Comparison of ENCODE assay signal across 13 cellular contexts in genomic region chr4:83207497-83208105, GRCh38.
DNase-seq lines count a peak whose midpoint lies in the region; ATAC-seq, FAIRE-seq and TF ChIP-seq lines count a peak whose summit lies in the region.
"Had no signal": no experiment of that assay in that cellular context is flagged by ENCODE, and none has a peak within 500 bp of the region (broad histone marks: within the 10 kb centered on the region; RNA-seq: fewer than 3 reads in every experiment).

No MANE protein-coding gene starts in this region.

- H3K4me3 ChIP-seq in astrocyte (ENCODE audit: insufficient read depth, low read depth, low read length) (no peak overlapping the region), keratinocyte (ENCODE audit: control insufficient read depth in 2 of 3, extremely low read depth in 1 of 3, insufficient read depth in 2 of 3, low read depth in 1 of 3, low read length in 3 of 3) (no peak overlapping the region)
- H3K4me3 ChIP-seq: cardiac muscle cell had no signal

- FAIRE-seq in astrocyte (lab: Jason Lieb, UNC) = peak; percentile 99
- FAIRE-seq in keratinocyte (lab: Jason Lieb, UNC) = peak; percentile 78

- H3K27me3 ChIP-seq in astrocyte (ENCODE audit: insufficient read depth, low read length) (peaks cover 11% of the 10 kb centered on the region), keratinocyte (ENCODE audit: control insufficient read depth, extremely low read depth, insufficient read depth, low read length) (no peaks in the 10 kb centered on the region)
- H3K27me3 ChIP-seq: cardiac muscle cell had no signal

- H3K4me3 Mint-ChIP-seq in activated naive CD4-positive, alpha-beta T cell treated with anti-CD3 and anti-CD28 coated beads, Interleukin-2, amount 10 ng/mL, durations not matched to agents 7 days and 5 days = no peak overlapping the region
- no peak overlapping the region for H3K4me3 Mint-ChIP-seq in astrocyte (ENCODE audit: unreplicated experiment)
- H3K4me3 Mint-ChIP-seq: natural killer cell had no signal

- H3K27ac Mint-ChIP-seq in activated naive CD4-positive, alpha-beta T cell treated with anti-CD3 and anti-CD28 coated beads, Interleukin-2, amount 10 ng/mL, durations not matched to agents 7 days and 5 days = peak overlapping the region; percentile 46
- peak overlapping the region; percentile 48 for H3K27ac Mint-ChIP-seq in astrocyte (ENCODE audit: unreplicated experiment)
- H3K27ac Mint-ChIP-seq: natural killer cell had no signal

- no peaks in the 10 kb centered on the region for H3K9me1 ChIP-seq in keratinocyte (ENCODE audit: control insufficient read depth, extremely low read depth, insufficient read depth, low read length)

- no peak for ATAC-seq in HG02798 (IDR thresholded peaks at IDR 0.05; ENCODE audit: poor library complexity, unreplicated experiment)
- ATAC-seq in HG03469 (IDR thresholded peaks at IDR 0.05; ENCODE audit: unreplicated experiment) = no peak
- ATAC-seq: natural killer cell had no signal

- H3K9me3 Mint-ChIP-seq in activated naive CD4-positive, alpha-beta T cell treated with anti-CD3 and anti-CD28 coated beads, Interleukin-2, amount 10 ng/mL, durations not matched to agents 7 days and 5 days = peaks cover 10% of the 10 kb centered on the region
- H3K9me3 Mint-ChIP-seq in astrocyte (ENCODE audit: unreplicated experiment) = peaks cover 14% of the 10 kb centered on the region

- H3K9me3 ChIP-seq in astrocyte (ENCODE audit: insufficient read depth, low read depth, low read length) (peaks cover 16% of the 10 kb centered on the region), keratinocyte (ENCODE audit: control insufficient read depth, low read depth, low read length) (no peaks in the 10 kb centered on the region)

- peaks cover 4% of the 10 kb centered on the region for H3K27me3 Mint-ChIP-seq in activated naive CD4-positive, alpha-beta T cell treated with anti-CD3 and anti-CD28 coated beads, Interleukin-2, amount 10 ng/mL, durations not matched to agents 7 days and 5 days
- H3K27me3 Mint-ChIP-seq in astrocyte (ENCODE audit: low read depth, unreplicated experiment) = no peaks in the 10 kb centered on the region

- H3K36me3 Mint-ChIP-seq in activated naive CD4-positive, alpha-beta T cell treated with anti-CD3 and anti-CD28 coated beads, Interleukin-2, amount 10 ng/mL, durations not matched to agents 7 days and 5 days = peaks cover 16% of the 10 kb centered on the region
- peaks cover 7% of the 10 kb centered on the region for H3K36me3 Mint-ChIP-seq in astrocyte (ENCODE audit: low read depth, unreplicated experiment)
- H3K36me3 Mint-ChIP-seq: natural killer cell had no signal

- H3K9ac ChIP-seq in astrocyte (ENCODE audit: low read length) (no peak overlapping the region), keratinocyte (ENCODE audit: control insufficient read depth, extremely low read depth, insufficient read depth, low read length) (no peak overlapping the region)

- H3K4me1 ChIP-seq in astrocyte (ENCODE audit: insufficient read depth, low read length) (no peaks in the 10 kb centered on the region), keratinocyte (ENCODE audit: control insufficient read depth, extremely low read depth, insufficient read depth, low read length) (peaks cover 26% of the 10 kb centered on the region)

- TF ChIP-seq CTCF in astrocyte (IDR thresholded peaks at IDR 0.05; ENCODE audit: insufficient read depth, low read depth, low read length) (no peak), keratinocyte (optimal IDR thresholded peaks at IDR 0.05 in 1 of 3, IDR thresholded peaks at IDR 0.05 in 1 of 3, conservative IDR thresholded peaks at IDR 0.05 in 1 of 3; ENCODE audit: extremely low read depth in 1 of 3, insufficient read depth in 2 of 3, low read length in 3 of 3) (no peak)

- H3K4me2 ChIP-seq in astrocyte (ENCODE audit: low read length) (no peak overlapping the region), keratinocyte (ENCODE audit: control insufficient read depth, extremely low read depth, insufficient read depth, low read depth, low read length) (peak overlapping the region; percentile 11)

- H3K27ac ChIP-seq in astrocyte (ENCODE audit: low read depth, low read length) = no peak overlapping the region
- H3K27ac ChIP-seq in keratinocyte (ENCODE audit: control insufficient read depth, insufficient read depth, low read length) = no peak overlapping the region
- H3K27ac ChIP-seq: cardiac muscle cell had no signal

- H2AFZ ChIP-seq in astrocyte (ENCODE audit: low read depth, low read length) (no peak overlapping the region), keratinocyte (ENCODE audit: control insufficient read depth, low read length) (no peak overlapping the region)

- no peaks in the 10 kb centered on the region for H3K36me3 ChIP-seq in astrocyte (ENCODE audit: insufficient read depth, low read length)
- H3K36me3 ChIP-seq in keratinocyte (ENCODE audit: control insufficient read depth in 2 of 2, extremely low read depth in 1 of 2, insufficient read depth in 2 of 2, low read length in 2 of 2) = no peaks in the 10 kb centered on the region
- H3K36me3 ChIP-seq: cardiac muscle cell had no signal

- H4K20me1 ChIP-seq in astrocyte (ENCODE audit: insufficient read depth, low read length) (no peaks in the 10 kb centered on the region), keratinocyte (ENCODE audit: control insufficient read depth, extremely low read depth, insufficient read depth, low read length) (no peaks in the 10 kb centered on the region)

- dilution Hi-C loops in keratinocyte (cut with MboI; ENCODE audit: extremely low pct_ligation_motif_present, low sequenced_read_pairs) = no loop called here

- DNase-seq in activated naive CD4-positive, alpha-beta T cell treated with anti-CD3 and anti-CD28 coated beads, Interleukin-2, amount 10 ng/mL, durations not matched to agents 7 days and 5 days = no peak
- no peak for DNase-seq in activated naive CD4-positive, alpha-beta T cell treated with anti-CD3 and anti-CD28 coated beads, Interleukin-2, amount 50 U/mL, for 16 hours
- DNase-seq in astrocyte (ENCODE audit: low read depth) (peak; percentile 91), keratinocyte (ENCODE audit: low read depth, low spot score) (peak; percentile 35), T-helper 9 cell (no peak)
- no peak for DNase-seq in stimulated activated naive CD4-positive, alpha-beta T cell treated with Interleukin-2 at 50 U/mL for 16 hours (lab: John Stamatoyannopoulos, UW)
- DNase-seq: 8988T; activated CD8-positive, alpha-beta memory T cell treated with anti-CD3 and anti-CD28 coated beads, Interleukin-2, amount 50 U/mL, for 4 hours; natural killer cell; NCI-H510A treated with DMSO at 0.1 percent for 48 hours had no signal

- peaks cover 43% of the 10 kb centered on the region for H3K4me1 Mint-ChIP-seq in activated naive CD4-positive, alpha-beta T cell treated with anti-CD3 and anti-CD28 coated beads, Interleukin-2, amount 10 ng/mL, durations not matched to agents 7 days and 5 days
- H3K4me1 Mint-ChIP-seq in astrocyte (ENCODE audit: low read depth, unreplicated experiment) = peaks cover 15% of the 10 kb centered on the region

- no peaks in the 10 kb centered on the region for H3K79me2 ChIP-seq in astrocyte (ENCODE audit: insufficient read depth, low read length)
- H3K79me2 ChIP-seq in keratinocyte (ENCODE audit: control insufficient read depth, insufficient read depth, low read length) = no peaks in the 10 kb centered on the region

- CTCF ChIA-PET in activated naive CD4-positive, alpha-beta T cell treated with anti-CD3 and anti-CD28 coated beads, Interleukin-2, amount 10 ng/mL, durations not matched to agents 7 days and 5 days (lab: Charles Lee) = no interaction called here

Comparison
In these comparisons a context has a peak if more than half of its experiments do, and no peak if none do; other contexts are left out.
1. DNase-seq: peak in astrocyte (single experiment) and keratinocyte (single experiment); none in activated naive CD4-positive, alpha-beta T cell treated with anti-CD3 and anti-CD28 coated beads, Interleukin-2, amount 10 ng/mL, durations not matched to agents 7 days and 5 days (single experiment), activated naive CD4-positive, alpha-beta T cell treated with anti-CD3 and anti-CD28 coated beads, Interleukin-2, amount 50 U/mL, for 16 hours (single experiment), T-helper 9 cell (single experiment) and stimulated activated naive CD4-positive, alpha-beta T cell treated with Interleukin-2 at 50 U/mL for 16 hours (single experiment).